In genomic region chr3:70822777-70823176, GRCh38 we compare ENCODE assay signal across 14 cellular contexts.
A peak's percentile ranks its signal among the peaks of the same experiment; 100 is the strongest.
DNase-seq lines count a peak whose midpoint lies in the region; ATAC-seq lines count a peak whose summit lies in the region.
"Had no signal": no experiment of that assay in that cellular context is flagged by ENCODE, and none has a peak within 500 bp of the region (broad histone marks: within the 10 kb centered on the region; RNA-seq: fewer than 3 reads in every experiment).

No MANE protein-coding gene starts in this region.

- no peak for ATAC-seq in HG03378 (IDR thresholded peaks at IDR 0.05; ENCODE audit: unreplicated experiment)

- DNase-seq in D341Med (ENCODE audit: low spot score) (peak; percentile 44), NCI-H1417 treated with DMSO at 0.1 percent for 48 hours (lab: John Stamatoyannopoulos, UW) (peak; percentile 39), NCI-H748 treated with DMSO at 0.1 percent for 48 hours (lab: John Stamatoyannopoulos, UW) (peak; percentile 72), foreskin melanocyte (peak; percentile 28), mucosa of gallbladder (ENCODE audit: low spot score) (no peak), occipital lobe (lab: John Stamatoyannopoulos, UW) (no peak)
- DNase-seq: H9, Karpas-422, MM.1S, NCI-H187, NCI-H774, SHP77 treated with DMSO at 0.1 percent for 48 hours, T-helper 2 cell had no signal

Comparison
In these comparisons a context has a peak if more than half of its experiments do, and no peak if none do; other contexts are left out.
1. DNase-seq: peak in D341Med (single experiment), NCI-H1417 treated with DMSO at 0.1 percent for 48 hours (single experiment), NCI-H748 treated with DMSO at 0.1 percent for 48 hours (single experiment) and foreskin melanocyte (single experiment); none in mucosa of gallbladder (single experiment) and occipital lobe (single experiment).